In the genomic region with DNA sequence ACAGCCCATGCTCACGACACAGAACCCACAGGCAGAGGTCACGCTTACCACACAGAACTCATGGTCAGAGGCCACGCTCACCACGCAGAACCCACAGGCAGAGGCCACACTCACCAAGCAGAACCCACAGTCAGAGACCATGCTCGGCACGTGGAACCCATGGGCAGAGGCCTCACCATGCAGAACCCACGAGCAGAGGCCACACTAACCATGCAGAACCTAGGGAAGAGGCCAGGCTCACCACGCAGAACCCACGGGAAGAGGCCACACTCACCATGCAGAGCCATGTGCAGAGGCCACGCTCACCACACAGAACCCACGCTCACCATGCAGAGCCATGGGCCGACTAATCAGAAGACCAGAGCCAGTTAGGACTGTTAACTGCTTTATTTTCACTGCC, we compare ENCODE assay signal across 9 cellular contexts.
"Had no signal": no experiment of that assay in that cellular context is flagged by ENCODE, and none has a peak within 500 bp of the region (broad histone marks: within the 10 kb centered on the region; RNA-seq: fewer than 3 reads in every experiment).

No MANE protein-coding gene starts in this region.

- H3K36me3 ChIP-seq: HAP-1 had no signal

- ATAC-seq: GM23338, HCT116, HepG2, K562 had no signal

- H2AFZ ChIP-seq: GM23338 had no signal

- H3K4me3 Mint-ChIP-seq: GM23338, HFFc6 had no signal

- H3K4me2 ChIP-seq: GM23338 had no signal

- H3K27ac Mint-ChIP-seq: GM23338, HFFc6 had no signal

- H3K4me3 ChIP-seq: GM23338, HAP-1, K562 had no signal

- H3K27ac ChIP-seq: HL-60 had no signal

- H3K9me3 ChIP-seq: HAP-1 had no signal

- DNase-seq: H7, HFFc6, KG1 had no signal

- H3K4me1 Mint-ChIP-seq: GM23338 had no signal

- H3K4me1 ChIP-seq: HAP-1 had no signal

- H3K9me3 Mint-ChIP-seq: HFFc6 had no signal
